Comparison of ENCODE assay signal across 8 cellular contexts in the genomic region with DNA sequence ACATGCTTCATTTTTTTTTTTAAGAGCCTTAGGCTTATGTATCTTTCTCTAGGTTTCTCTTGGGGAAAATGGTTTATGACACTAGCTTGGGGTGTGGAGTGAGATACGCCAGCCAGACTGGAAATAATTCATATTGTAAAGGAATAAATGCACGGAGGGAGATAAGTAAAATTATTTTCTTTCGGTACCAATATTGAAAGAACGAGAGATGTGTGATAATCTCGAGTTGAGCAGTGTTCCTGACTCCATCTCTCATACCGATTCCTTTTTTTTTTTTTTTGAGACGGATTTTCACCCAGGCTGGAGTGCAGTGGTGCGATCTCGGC. TPM values are rescaled to one million over a fixed set of nuclear protein-coding genes. Genes with fewer than 3 reads are reported as not detected.
DNase-seq lines count a peak whose midpoint lies in the region; ATAC-seq and TF ChIP-seq lines count a peak whose summit lies in the region.

No MANE protein-coding gene starts in this region.

- H3K27ac ChIP-seq in duodenal mucosa (ENCODE audit: low read depth, low read length), result no peak overlapping the region

- H3K27me3 ChIP-seq in BE2C, result no peaks in the 10 kb centered on the region
- H3K27me3 ChIP-seq in MG63, result no peaks in the 10 kb centered on the region
- H3K27me3 ChIP-seq in duodenal mucosa (ENCODE audit: control insufficient read depth in 1 of 2, insufficient read depth in 2 of 2, low read length in 2 of 2), result no peaks in the 10 kb centered on the region

- peaks cover 7% of the 10 kb centered on the region; the same call in 1 of the 2 replicates for H3K36me3 ChIP-seq in BE2C
- H3K36me3 ChIP-seq in MG63, result peaks cover 20% of the 10 kb centered on the region
- no peaks in the 10 kb centered on the region for H3K36me3 ChIP-seq in duodenal mucosa (ENCODE audit: control insufficient read depth in 1 of 2, insufficient read depth in 2 of 2, low read length in 2 of 2)

- ATAC-seq in natural killer cell treated with Interleukin-12 subunit alpha and Interleukin-12 subunit beta and Interleukin-15 and Interleukin-18, amount 100 ng/mL, for 72 hours, result no peak
- ATAC-seq in GM19452 (IDR thresholded peaks at IDR 0.05; ENCODE audit: unreplicated experiment), result no peak

- H3K9me3 Mint-ChIP-seq in natural killer cell treated with Interleukin-12 subunit alpha and Interleukin-12 subunit beta and Interleukin-15 and Interleukin-18, amount 100 ng/mL, for 72 hours, result no peaks in the 10 kb centered on the region

- H3K4me3 ChIP-seq in BE2C (ENCODE audit: low read depth, low read length) (peak overlapping the region; percentile 60), MG63 (peak overlapping the region; percentile 94), duodenal mucosa (ENCODE audit: low read depth in 1 of 2, low read length in 2 of 2) (peak overlapping the region; percentile 91 to 94)

- peak overlapping the region; percentile 97 to 99 for H3K27ac Mint-ChIP-seq in natural killer cell treated with Interleukin-12 subunit alpha and Interleukin-12 subunit beta and Interleukin-15 and Interleukin-18, amount 100 ng/mL, for 72 hours

- peak overlapping the region; percentile 77 to 82 for H3K9ac ChIP-seq in duodenal mucosa (ENCODE audit: low read depth in 1 of 2, low read length in 2 of 2)

- H3K4me3 Mint-ChIP-seq in natural killer cell treated with Interleukin-12 subunit alpha and Interleukin-12 subunit beta and Interleukin-15 and Interleukin-18, amount 100 ng/mL, for 72 hours, result peak overlapping the region; percentile 99

- H3K4me1 Mint-ChIP-seq in natural killer cell treated with Interleukin-12 subunit alpha and Interleukin-12 subunit beta and Interleukin-15 and Interleukin-18, amount 100 ng/mL, for 72 hours (ENCODE audit: low read depth in 2 of 2), result peaks cover 54 to 67% of the 10 kb centered on the region in 2 donors

- H3K27me3 Mint-ChIP-seq in natural killer cell treated with Interleukin-12 subunit alpha and Interleukin-12 subunit beta and Interleukin-15 and Interleukin-18, amount 100 ng/mL, for 72 hours, result no peaks in the 10 kb centered on the region

- H3K9me3 ChIP-seq in BE2C (no peaks in the 10 kb centered on the region), MG63 (no peaks in the 10 kb centered on the region), duodenal mucosa (ENCODE audit: control insufficient read depth in 1 of 2, low read length in 2 of 2) (no peaks in the 10 kb centered on the region)

- H3K4me1 ChIP-seq in BE2C (peaks cover 5% of the 10 kb centered on the region; the same call in 1 of the 2 replicates), duodenal mucosa (ENCODE audit: control insufficient read depth in 1 of 2, insufficient read depth in 2 of 2, low read length in 2 of 2) (peaks cover 12 to 20% of the 10 kb centered on the region in 2 donors)

- peaks cover 39% of the 10 kb centered on the region for H3K36me3 Mint-ChIP-seq in natural killer cell treated with Interleukin-12 subunit alpha and Interleukin-12 subunit beta and Interleukin-15 and Interleukin-18, amount 100 ng/mL, for 72 hours

- TF ChIP-seq CTCF in BE2C (IDR thresholded peaks at IDR 0.05; ENCODE audit: low read depth, low read length), result no peak
- TF ChIP-seq CTCF in GM10266 (IDR thresholded peaks at IDR 0.05; ENCODE audit: control insufficient read depth, insufficient read depth, low read depth, missing control alignments), result no peak

- DNase-seq in BE2C (no peak), MG63 (no peak), GM10266 (ENCODE audit: extremely low spot score) (no peak), superior temporal gyrus (ENCODE audit: extremely low spot score) (no peak), epidermal melanocyte (ENCODE audit: insufficient read length, low spot score) (no peak)
- no peak for DNase-seq in natural killer cell treated with Interleukin-12 subunit alpha and Interleukin-12 subunit beta and Interleukin-15 and Interleukin-18, amount 100 ng/mL, for 72 hours (ENCODE audit: low spot score)

RNA-seq across cellular contexts. Expression of gene KIF2A, which starts 1.3 kb away (rescaled TPM):
- 31.4 TPM for polyA plus RNA-seq in BE2C (2012; ENCODE audit: insufficient read depth, insufficient read length, low read depth)
- total RNA-seq in MG63 (2014; rRNA removed; shearing (Covaris generic); ENCODE audit: low replicate concordance), result 27.4 and 29.4 TPM in 2 replicates
- 100 to 1,000 TPM; 190 to 201 TPM for total RNA-seq in natural killer cell treated with Interleukin-12 subunit alpha and Interleukin-12 subunit beta and Interleukin-15 and Interleukin-18, amount 100 ng/mL, for 72 hours
